8 cellular contexts compared by ENCODE assay signal in genomic region chr1:112395832-112396667, GRCh38. TPM values are rescaled to one million over a fixed set of nuclear protein-coding genes. Genes with fewer than 3 reads are reported as not detected.
DNase-seq lines count a peak whose midpoint lies in the region; ATAC-seq and TF ChIP-seq lines count a peak whose summit lies in the region.

CTTNBP2NL (plus strand) TSS chr1:112396214; CDS start chr1:112416166, 19,952 bp downstream.

- H3K27ac ChIP-seq in osteoblast (ENCODE audit: low read depth, low read length) (peak within 1 kb of the TSS; percentile 92), testis (peak within 1 kb of the TSS; percentile 86 to 87)

- intact Hi-C loops in testis (cut with DNase I; ENCODE audit: low total_unique reads): loop anchor here (5.0 kb wide), 1 partner anchor 311 kb away; the partner anchor contains the start of gene RHOC

- H3K4me1 ChIP-seq in osteoblast (ENCODE audit: insufficient read depth, low read length): peaks cover 44% of the 10 kb centered on the region
- peaks cover 17% of the 10 kb centered on the region for H3K4me1 ChIP-seq in testis

- peak within 1 kb of the TSS; percentile 85 for H2AFZ ChIP-seq in osteoblast (ENCODE audit: low read length)

- H3K36me3 ChIP-seq in osteoblast (ENCODE audit: insufficient read depth, low read length) (no peaks in the 10 kb centered on the region), testis (ENCODE audit: low read depth, missing control alignments) (no peaks in the 10 kb centered on the region)

- peak; percentile 92 for ATAC-seq in SK-N-SH treated with all-trans-retinoic acid at 6 μM for 48 hours

- H3K27me3 ChIP-seq in osteoblast (ENCODE audit: insufficient read depth, low read length) (no peaks in the 10 kb centered on the region), testis (no peaks in the 10 kb centered on the region)

- H3K27ac Mint-ChIP-seq in activated naive CD8-positive, alpha-beta T cell: no peak within 1 kb of the TSS

- peaks cover 6% of the 10 kb centered on the region for H4K20me1 ChIP-seq in osteoblast (ENCODE audit: insufficient read depth, low read length)

- TF ChIP-seq POLR2A in testis (IDR thresholded peaks at IDR 0.05): no peak

- H3K9me3 ChIP-seq in osteoblast (ENCODE audit: low read depth, low read length) (no peaks in the 10 kb centered on the region), testis (no peaks in the 10 kb centered on the region)

- H3K4me3 Mint-ChIP-seq in activated naive CD8-positive, alpha-beta T cell: peak within 1 kb of the TSS; percentile 89

- CTCF ChIA-PET in HEK293T (lab: Yijun Ruan, JAX): interaction anchor here (0.9 to 1.5 kb wide), 4 partner anchors 27 to 322 kb away, joined by 3 to 4 read pairs (median 4); a partner anchor contains a TSS

- H3K9me3 Mint-ChIP-seq in activated naive CD8-positive, alpha-beta T cell (ENCODE audit: low read depth): no peaks in the 10 kb centered on the region

- POLR2A ChIA-PET in HEK293T (lab: Yijun Ruan, JAX): interaction anchor here (0.6 to 3.4 kb wide), 21 partner anchors 9 to 657 kb away, joined by 3 to 22 read pairs (median 3); partner anchors contain the start of genes INKA2, MOV10 and WNT2B

- H3K4me3 ChIP-seq in osteoblast (ENCODE audit: insufficient read depth, low read length) (peak within 1 kb of the TSS; percentile 97), testis (peak within 1 kb of the TSS; percentile 92 to 98)

- WGBS in testis, 2 donors: 0 to 1% methylated on average over 43 to 52 of the region's 53 CpGs

- TF ChIP-seq CTCF in osteoblast (IDR thresholded peaks at IDR 0.05; ENCODE audit: extremely low read depth, low read depth, low read length) (no peak), testis (IDR thresholded peaks at IDR 0.05) (no peak)

- no peaks in the 10 kb centered on the region for H3K36me3 Mint-ChIP-seq in activated naive CD8-positive, alpha-beta T cell

- peaks cover 9% of the 10 kb centered on the region for H3K27me3 Mint-ChIP-seq in activated naive CD8-positive, alpha-beta T cell

- peaks cover 19% of the 10 kb centered on the region for H3K4me1 Mint-ChIP-seq in activated naive CD8-positive, alpha-beta T cell (ENCODE audit: low read depth)

- peak within 1 kb of the TSS; percentile 82 for H3K4me2 ChIP-seq in osteoblast (ENCODE audit: insufficient read depth, low read length)

- DNase-seq in GDM1 (lab: John Stamatoyannopoulos, UW): peak; percentile 75
- DNase-seq in HEK293T (ENCODE audit: extremely low spot score): peak; percentile 99
- peak; percentile 83 for DNase-seq in MV-4-11 (lab: John Stamatoyannopoulos, UW)
- DNase-seq in glomerular visceral epithelial cell (ENCODE audit: extremely low spot score): peak; percentile 96
- DNase-seq in osteoblast (ENCODE audit: insufficient read length, low spot score, missing footprints): peak; percentile 97
- DNase-seq in testis: peak; percentile 99

- H3K79me2 ChIP-seq in osteoblast (ENCODE audit: insufficient read depth, low read length): peaks cover 53% of the 10 kb centered on the region

TF ChIP-seq in HEK293T, 16 proteins besides CTCF, POLR2A, EP300 and RAD21:
- no peak for TF ChIP-seq BHLHE40 (IDR thresholded peaks at IDR 0.05; ENCODE audit: borderline replicate concordance)
- peak; percentile 47; the same call in 1 of the 2 replicates for TF ChIP-seq ELF4 (IDR thresholded peaks at IDR 0.05)
- TF ChIP-seq PKNOX1 (IDR thresholded peaks at IDR 0.05): peak; percentile 99
- no peak for TF ChIP-seq FOXK2 (IDR thresholded peaks at IDR 0.05)
- no peak for TF ChIP-seq TARDBP (IDR thresholded peaks at IDR 0.05)
- TF ChIP-seq CTBP1 (IDR thresholded peaks at IDR 0.05; ENCODE audit: borderline replicate concordance): no peak
- no peak for TF ChIP-seq ZNF384 (IDR thresholded peaks at IDR 0.05)
- no peak for TF ChIP-seq ARNT (IDR thresholded peaks at IDR 0.05)
- no peak for TF ChIP-seq NFRKB (IDR thresholded peaks at IDR 0.05)
- no peak for TF ChIP-seq HDGF (IDR thresholded peaks at IDR 0.05; ENCODE audit: borderline replicate concordance)
- TF ChIP-seq SUZ12 (IDR thresholded peaks at IDR 0.05): no peak
- no peak for TF ChIP-seq SP1 (IDR thresholded peaks at IDR 0.05)
- TF ChIP-seq FOXA1 (IDR thresholded peaks at IDR 0.05): no peak

TF ChIP-seq in SK-N-SH treated with all-trans-retinoic acid at 6 μM for 48 hours, 23 proteins besides CTCF, POLR2A, EP300 and RAD21:
- TF ChIP-seq OSR1 (CRISPR knock-in tag; IDR thresholded peaks at IDR 0.05): no peak
- no peak for TF ChIP-seq ARNTL (CRISPR knock-in tag; IDR thresholded peaks at IDR 0.05; ENCODE audit: borderline replicate concordance, low read depth)
- TF ChIP-seq ZNF8 (CRISPR knock-in tag; IDR thresholded peaks at IDR 0.05): no peak
- no peak for TF ChIP-seq PATZ1 (CRISPR knock-in tag; IDR thresholded peaks at IDR 0.05; ENCODE audit: borderline replicate concordance)

RNA-seq across cellular contexts. Expression of gene CTTNBP2NL, which starts in this region (rescaled TPM):
- total RNA-seq in osteoblast (29.5 and 32.2 TPM in 2 replicates), testis (10 to 100 TPM; 16.3 to 19.4 TPM)
- 13.8 TPM for polyA plus RNA-seq in testis (ENCODE audit: insufficient read depth, low read depth, low replicate concordance)

Comparison
In these comparisons a context has a peak if more than half of its experiments do, and no peak if none do; other contexts are left out.
1. Peak in every context shown above with its lines: DNase-seq, ATAC-seq, H3K4me3 ChIP-seq and H3K27ac ChIP-seq.